In the genomic region with DNA sequence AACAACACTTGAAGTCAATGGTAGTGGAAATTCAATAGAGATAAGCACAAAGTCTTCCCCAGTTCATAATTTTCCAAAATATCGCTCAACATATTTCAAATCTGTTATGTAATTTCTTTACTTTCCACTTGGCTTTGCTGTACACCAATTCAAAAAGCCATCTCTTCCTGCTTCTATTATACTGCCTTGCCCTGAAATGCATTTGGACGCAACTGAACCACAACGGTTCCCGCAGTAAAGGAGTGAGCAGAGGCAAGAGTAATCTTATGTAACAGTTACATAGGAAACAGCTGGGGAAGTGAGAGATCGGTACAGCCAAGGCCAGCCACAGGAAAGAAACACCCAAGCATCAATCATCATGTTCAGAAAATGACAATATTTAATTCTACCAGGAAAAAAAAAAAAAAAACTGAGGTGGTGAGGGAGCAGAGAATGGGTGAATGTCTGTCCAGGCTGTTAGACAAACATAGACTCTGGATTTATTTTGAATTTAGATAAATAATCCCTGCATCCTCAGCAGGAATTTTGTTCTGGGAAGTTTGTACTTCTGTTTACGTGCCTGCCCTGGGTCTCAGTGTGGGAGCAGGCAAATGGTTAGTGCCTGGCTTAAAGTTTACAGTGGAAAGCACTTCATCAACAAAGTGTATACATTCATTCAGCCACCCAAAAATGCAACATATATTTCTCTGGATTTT, we compare ENCODE assay signal across 9 cellular contexts.
DNase-seq lines count a peak whose midpoint lies in the region; ATAC-seq and TF ChIP-seq lines count a peak whose summit lies in the region.
"Had no signal": no experiment of that assay in that cellular context is flagged by ENCODE, and none has a peak within 500 bp of the region (broad histone marks: within the 10 kb centered on the region; RNA-seq: fewer than 3 reads in every experiment).

No MANE protein-coding gene starts in this region.

- H3K36me3 Mint-ChIP-seq in activated CD8-positive, alpha-beta T cell treated with anti-CD3 and anti-CD28 coated beads, Interleukin-2, amount 10 ng/mL, durations not matched to agents 7 days and 5 days (ENCODE audit: low read depth) = no peaks in the 10 kb centered on the region

- H3K36me3 ChIP-seq in aorta (ENCODE audit: control insufficient read depth in 1 of 2, insufficient read depth in 2 of 2, low read length in 1 of 2) (no peaks in the 10 kb centered on the region), PC-9 (ENCODE audit: low read depth) (no peaks in the 10 kb centered on the region)

- 46 to 54% methylated on average over 6 of the region's 6 CpGs for WGBS in aorta, 2 donors

- H3K9me3 Mint-ChIP-seq in activated CD8-positive, alpha-beta T cell treated with anti-CD3 and anti-CD28 coated beads, Interleukin-2, amount 10 ng/mL, durations not matched to agents 7 days and 5 days (ENCODE audit: insufficient read depth) = no peaks in the 10 kb centered on the region

- CTCF ChIA-PET in activated CD8-positive, alpha-beta T cell treated with anti-CD3 and anti-CD28 coated beads, Interleukin-2, amount 10 ng/mL, durations not matched to agents 7 days and 5 days (lab: Charles Lee) = interaction anchor here (0.9 to 3.8 kb wide), 8 partner anchors 11 to 437 kb away, joined by 3 to 31 read pairs (median 4); no protein-coding TSS in a partner anchor
- CTCF ChIA-PET in PC-9 (lab: Charles Lee) = no interaction called here

- intact Hi-C loops in aorta (cut with DNase I) (no loop called here), PC-9 (cut with micrococcal nuclease; ENCODE audit: unreplicated experiment) (no loop called here)

- H3K9me3 ChIP-seq in aorta (ENCODE audit: control insufficient read depth, low read length) (no peaks in the 10 kb centered on the region), PC-9 (ENCODE audit: insufficient read depth, low read depth) (no peaks in the 10 kb centered on the region)

- H2AFZ ChIP-seq in PC-9 = no peak overlapping the region

- POLR2A ChIA-PET in activated CD8-positive, alpha-beta T cell treated with anti-CD3 and anti-CD28 coated beads, Interleukin-2, amount 10 ng/mL, durations not matched to agents 7 days and 5 days (lab: Charles Lee) = interaction anchor here (0.6 to 0.9 kb wide), 2 partner anchors 331 to 433 kb away, joined by 3 to 5 read pairs; no protein-coding TSS in a partner anchor
- POLR2A ChIA-PET in PC-9 (lab: Charles Lee; ENCODE audit: unreplicated experiment) = no interaction called here

- H3K4me3 Mint-ChIP-seq in activated CD8-positive, alpha-beta T cell treated with anti-CD3 and anti-CD28 coated beads, Interleukin-2, amount 10 ng/mL, durations not matched to agents 7 days and 5 days = peak overlapping the region; percentile 34

- no peaks in the 10 kb centered on the region for H4K20me1 ChIP-seq in PC-9 (ENCODE audit: insufficient read depth)

- H3K4me3 ChIP-seq in aorta (ENCODE audit: low read length in 2 of 2) (no peak overlapping the region), PC-9 (no peak overlapping the region)

- peak; percentile 31 for DNase-seq in stimulated activated CD4-positive, alpha-beta T cell treated with anti-CD3 and anti-CD28 coated beads, Interleukin-1b, Interleukin-23, amount 100 ng/mL, for 48 hours
- DNase-seq in stimulated activated CD4-positive, alpha-beta T cell treated with anti-CD3 and anti-CD28 coated beads, Interleukin-12 subunit alpha, Interleukin-12 subunit beta, amount 100 ng/mL, for 4 hours = no peak
- peak; percentile 73 for DNase-seq in activated CD8-positive, alpha-beta T cell treated with anti-CD3 and anti-CD28 coated beads, Interleukin-2, amount 10 ng/mL, durations not matched to agents 7 days and 5 days
- DNase-seq in iris pigment epithelial cell (ENCODE audit: low read depth) = peak; percentile 35
- no peak for DNase-seq in aorta
- DNase-seq in NCI-H524 treated with DMSO at 0.1 percent for 48 hours (lab: John Stamatoyannopoulos, UW) = no peak
- no peak for DNase-seq in kidney glomerular epithelial cell (lab: John Stamatoyannopoulos, UW)
- no peak for DNase-seq in PC-9
- DNase-seq: SHP77 treated with DMSO at 0.1 percent for 48 hours had no signal

- H3K27ac ChIP-seq in aorta (ENCODE audit: low read depth in 1 of 2, low read length in 2 of 2) (no peak overlapping the region), PC-9 (no peak overlapping the region)

- H3K4me2 ChIP-seq in PC-9 = no peak overlapping the region

- BruUV-seq in PC-9 (replicated peaks; lab: Mats Ljungman, UMichigan) = no TSS peak

- peaks cover 38% of the 10 kb centered on the region for H3K4me1 Mint-ChIP-seq in activated CD8-positive, alpha-beta T cell treated with anti-CD3 and anti-CD28 coated beads, Interleukin-2, amount 10 ng/mL, durations not matched to agents 7 days and 5 days (ENCODE audit: low read depth)

- H3K27me3 ChIP-seq in aorta (ENCODE audit: control insufficient read depth in 1 of 2, insufficient read depth in 2 of 2, low read length in 1 of 2) = no peaks in the 10 kb centered on the region
- H3K27me3 ChIP-seq in PC-9 (ENCODE audit: insufficient read depth, low read depth) = no peaks in the 10 kb centered on the region

- ATAC-seq in activated CD8-positive, alpha-beta T cell treated with anti-CD3 and anti-CD28 coated beads, Interleukin-2, amount 10 ng/mL, durations not matched to agents 7 days and 5 days = peak; percentile 80
- ATAC-seq in aorta (ENCODE audit: low FRiP score) = peak; percentile 75

- H3K27me3 Mint-ChIP-seq in activated CD8-positive, alpha-beta T cell treated with anti-CD3 and anti-CD28 coated beads, Interleukin-2, amount 10 ng/mL, durations not matched to agents 7 days and 5 days (ENCODE audit: low read depth) = no peaks in the 10 kb centered on the region

- H3F3A ChIP-seq in PC-9 (ENCODE audit: insufficient read depth, low read depth) = no peaks in the 10 kb centered on the region

- H3K9me2 ChIP-seq in PC-9 (ENCODE audit: insufficient read depth) = no peaks in the 10 kb centered on the region

- H3K79me2 ChIP-seq in PC-9 (ENCODE audit: low read depth) = no peaks in the 10 kb centered on the region

- H3K27ac Mint-ChIP-seq in activated CD8-positive, alpha-beta T cell treated with anti-CD3 and anti-CD28 coated beads, Interleukin-2, amount 10 ng/mL, durations not matched to agents 7 days and 5 days = peak overlapping the region; percentile 64

- no peaks in the 10 kb centered on the region for H3K4me1 ChIP-seq in aorta (ENCODE audit: control insufficient read depth in 1 of 2, insufficient read depth in 2 of 2, low read length in 2 of 2)
- no peaks in the 10 kb centered on the region for H3K4me1 ChIP-seq in PC-9 (replicated peaks; ENCODE audit: insufficient read depth)

- TF ChIP-seq CTCF in PC-9 (conservative IDR thresholded peaks at IDR 0.05) = no peak

Comparison
In these comparisons a context has a peak if more than half of its experiments do, and no peak if none do; other contexts are left out.
1. DNase-seq: peak in stimulated activated CD4-positive, alpha-beta T cell treated with anti-CD3 and anti-CD28 coated beads, Interleukin-1b, Interleukin-23, amount 100 ng/mL, for 48 hours (single experiment), activated CD8-positive, alpha-beta T cell treated with anti-CD3 and anti-CD28 coated beads, Interleukin-2, amount 10 ng/mL, durations not matched to agents 7 days and 5 days (single experiment) and iris pigment epithelial cell (single experiment); none in stimulated activated CD4-positive, alpha-beta T cell treated with anti-CD3 and anti-CD28 coated beads, Interleukin-12 subunit alpha, Interleukin-12 subunit beta, amount 100 ng/mL, for 4 hours (single experiment), aorta (0 of 2), NCI-H524 treated with DMSO at 0.1 percent for 48 hours (single experiment), kidney glomerular epithelial cell (single experiment) and PC-9 (0 of 2).